28 cellular contexts compared by ENCODE assay signal in genomic region chr7:114182837-114183236, GRCh38.
DNase-seq lines count a peak whose midpoint lies in the region; ATAC-seq and TF ChIP-seq lines count a peak whose summit lies in the region.
"Had no signal": no experiment of that assay in that cellular context is flagged by ENCODE, and none has a peak within 500 bp of the region (broad histone marks: within the 10 kb centered on the region; RNA-seq: fewer than 3 reads in every experiment).

No MANE protein-coding gene starts in this region.

- no peak for ATAC-seq in GM19328 (IDR thresholded peaks at IDR 0.05; ENCODE audit: unreplicated experiment)
- ATAC-seq: A549; activated T-cell treated with anti-CD3 and anti-CD28 coated beads, Interleukin-2, amount 50 U/mL, for 72 hours; GM12878; PC-3; stimulated activated naive CD8-positive, alpha-beta T cell treated with anti-CD3 and anti-CD28 coated beads, Interleukin-15, Interleukin-2, amounts not matched to agents 100 U/mL and 50 U/mL, for 24 hours had no signal

- H3K4me1 Mint-ChIP-seq in osteocyte (ENCODE audit: unreplicated experiment) = peaks cover 32% of the 10 kb centered on the region
- H3K4me1 Mint-ChIP-seq in activated CD4-positive, alpha-beta memory T cell treated with anti-CD3 and anti-CD28 coated beads for 36 hours (ENCODE audit: low read depth) = no peaks in the 10 kb centered on the region
- H3K4me1 Mint-ChIP-seq: immature natural killer cell had no signal

- no peak overlapping the region for H3K9ac ChIP-seq in SK-N-MC (ENCODE audit: insufficient read length)
- H3K9ac ChIP-seq: KMS-11 had no signal

- intact Hi-C loops in activated CD4-positive, alpha-beta memory T cell treated with anti-CD3 and anti-CD28 coated beads for 36 hours (cut with micrococcal nuclease) = no loop called here

- no peaks in the 10 kb centered on the region for H3K9me3 Mint-ChIP-seq in osteocyte (ENCODE audit: unreplicated experiment)
- no peaks in the 10 kb centered on the region for H3K9me3 Mint-ChIP-seq in activated CD4-positive, alpha-beta memory T cell treated with anti-CD3 and anti-CD28 coated beads for 36 hours
- H3K9me3 Mint-ChIP-seq: activated T-cell treated with anti-CD3 and anti-CD28 coated beads, Interleukin-2, amount 50 U/mL, for 72 hours; T-helper 2 cell treated with Interferon-gamma antibody and Interleukin-4, amounts not matched to agents 5 μg/mL and 100 μg/mL, for 36 hours had no signal

- peak; percentile 5 for DNase-seq in COLO829 (ENCODE audit: low spot score)
- DNase-seq in SK-N-MC (ENCODE audit: low read depth, low spot score) = no peak
- DNase-seq in kidney glomerular epithelial cell (lab: John Stamatoyannopoulos, UW) = peak; percentile 2
- DNase-seq in osteocyte (ENCODE audit: extremely low spot score, unreplicated experiment) = no peak
- DNase-seq in NCI-H2029 (lab: John Stamatoyannopoulos, UW) = no peak
- no peak for DNase-seq in activated CD4-positive, alpha-beta memory T cell treated with anti-CD3 and anti-CD28 coated beads for 36 hours
- no peak for DNase-seq in NCI-H524 (lab: John Stamatoyannopoulos, UW)
- DNase-seq: activated CD4-positive, alpha-beta T cell treated with anti-CD3 and anti-CD28 coated beads, Interleukin-2, amount 50 U/mL, for 48 hours; activated CD4-positive, CD25-positive, alpha-beta regulatory T cell treated with anti-CD3 and anti-CD28 coated beads, Interleukin-2, amount 50 U/mL, for 72 hours; activated T-cell treated with anti-CD3 and anti-CD28 coated beads, Interleukin-2, amount 50 U/mL, for 72 hours; H7; hypothalamus; immature natural killer cell; left ventricle myocardium inferior; MM.1S; NCI-H187 treated with DMSO at 0.1 percent for 48 hours; NCI-H526 treated with DMSO at 0.1 percent for 48 hours; nucleus accumbens; PC-3; stimulated activated CD4-positive, alpha-beta T cell treated with anti-CD3 and anti-CD28 coated beads, Interleukin-2, amount 100 ng/mL, for 24 hours; stimulated activated naive CD8-positive, alpha-beta T cell treated with anti-CD3 and anti-CD28 coated beads, Interleukin-15, Interleukin-2, amounts not matched to agents 100 U/mL and 50 U/mL, for 24 hours had no signal

- peak overlapping the region; percentile 32; the same call in 1 of the 2 replicates for H3K27ac ChIP-seq in SK-N-MC
- H3K27ac ChIP-seq: A549, KMS-11, left ventricle myocardium inferior, prostate gland, skin epidermis had no signal

- H3K36me3 Mint-ChIP-seq in osteocyte (ENCODE audit: unreplicated experiment) = peaks cover 6% of the 10 kb centered on the region
- no peaks in the 10 kb centered on the region for H3K36me3 Mint-ChIP-seq in activated CD4-positive, alpha-beta memory T cell treated with anti-CD3 and anti-CD28 coated beads for 36 hours
- H3K36me3 Mint-ChIP-seq: immature natural killer cell had no signal

- H3K4me3 Mint-ChIP-seq in osteocyte (ENCODE audit: unreplicated experiment) = no peak overlapping the region
- no peak overlapping the region for H3K4me3 Mint-ChIP-seq in activated CD4-positive, alpha-beta memory T cell treated with anti-CD3 and anti-CD28 coated beads for 36 hours
- H3K4me3 Mint-ChIP-seq: activated T-cell treated with anti-CD3 and anti-CD28 coated beads, Interleukin-2, amount 50 U/mL, for 72 hours; immature natural killer cell; T-helper 2 cell treated with Interferon-gamma antibody and Interleukin-4, amounts not matched to agents 5 μg/mL and 100 μg/mL, for 36 hours had no signal

- H3K4me3 ChIP-seq in SK-N-MC = no peak overlapping the region
- H3K4me3 ChIP-seq: A549, GM12878, left ventricle myocardium inferior, prostate gland, skin epidermis had no signal

- no peaks in the 10 kb centered on the region for H3K27me3 Mint-ChIP-seq in osteocyte (ENCODE audit: unreplicated experiment)
- H3K27me3 Mint-ChIP-seq in activated CD4-positive, alpha-beta memory T cell treated with anti-CD3 and anti-CD28 coated beads for 36 hours = no peaks in the 10 kb centered on the region

- POLR2A ChIA-PET in activated CD4-positive, alpha-beta memory T cell treated with anti-CD3 and anti-CD28 coated beads for 36 hours (lab: Charles Lee) = no interaction called here

- H3K27ac Mint-ChIP-seq in osteocyte (ENCODE audit: unreplicated experiment) = peak overlapping the region; percentile 27
- no peak overlapping the region for H3K27ac Mint-ChIP-seq in activated CD4-positive, alpha-beta memory T cell treated with anti-CD3 and anti-CD28 coated beads for 36 hours
- H3K27ac Mint-ChIP-seq: activated T-cell treated with anti-CD3 and anti-CD28 coated beads, Interleukin-2, amount 50 U/mL, for 72 hours; immature natural killer cell; T-helper 2 cell treated with Interferon-gamma antibody and Interleukin-4, amounts not matched to agents 5 μg/mL and 100 μg/mL, for 36 hours had no signal

- CTCF ChIA-PET in activated CD4-positive, alpha-beta memory T cell treated with anti-CD3 and anti-CD28 coated beads for 36 hours (lab: Charles Lee) = no interaction called here

- TF ChIP-seq CTCF in osteocyte (IDR thresholded peaks at IDR 0.05) = no peak

- no peaks in the 10 kb centered on the region; the same call in 1 of the 2 replicates for H3K36me3 ChIP-seq in SK-N-MC (ENCODE audit: insufficient read depth, low read length)
- H3K36me3 ChIP-seq: left ventricle myocardium inferior, prostate gland had no signal

- no peaks in the 10 kb centered on the region for H3K9me3 ChIP-seq in SK-N-MC (ENCODE audit: low read depth, low read length)
- H3K9me3 ChIP-seq: A549, left ventricle myocardium inferior, prostate gland had no signal

Comparison
In these comparisons a context has a peak if more than half of its experiments do, and no peak if none do; other contexts are left out.
1. DNase-seq: peak in COLO829 (single experiment) and kidney glomerular epithelial cell (single experiment); none in SK-N-MC (single experiment), osteocyte (single experiment), NCI-H2029 (single experiment), activated CD4-positive, alpha-beta memory T cell treated with anti-CD3 and anti-CD28 coated beads for 36 hours (single experiment) and NCI-H524 (0 of 2).